In the genomic region with DNA sequence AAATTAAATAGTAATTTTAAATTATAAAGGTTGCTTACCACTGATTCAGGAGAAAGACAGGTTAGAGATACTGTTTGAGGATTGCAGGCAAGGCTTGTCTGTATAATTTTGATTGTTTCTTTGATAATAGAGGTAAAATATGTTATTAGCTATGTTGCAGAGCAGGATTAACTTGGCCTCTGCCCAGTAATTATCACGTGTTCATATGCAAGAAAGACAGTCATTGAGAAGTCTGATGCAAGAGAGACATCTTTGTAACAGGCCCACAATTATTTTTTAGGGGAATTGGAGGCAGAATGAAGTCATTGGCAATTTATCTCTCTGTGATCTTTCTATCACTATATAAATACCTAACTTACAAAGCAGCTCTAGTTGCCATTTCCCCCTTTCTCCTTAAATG, we compare ENCODE assay signal across 12 cellular contexts. TPM values are rescaled to one million over a fixed set of nuclear protein-coding genes. Genes with fewer than 3 reads are reported as not detected.
DNase-seq lines count a peak whose midpoint lies in the region; FAIRE-seq and TF ChIP-seq lines count a peak whose summit lies in the region.
"Had no signal": no experiment of that assay in that cellular context is flagged by ENCODE, and none has a peak within 500 bp of the region (broad histone marks: within the 10 kb centered on the region; RNA-seq: fewer than 3 reads in every experiment).

No MANE protein-coding gene starts in this region.

- peak; percentile 66 for FAIRE-seq in H54 (lab: Jason Lieb, UNC)
- FAIRE-seq: TTC549 had no signal

- H3K9me2 ChIP-seq in SK-N-SH, result no peaks in the 10 kb centered on the region

- no peak overlapping the region for H2AFZ ChIP-seq in SK-N-SH (ENCODE audit: low read depth)

- TF ChIP-seq CTCF in epithelial cell of esophagus (IDR thresholded peaks at IDR 0.05; ENCODE audit: insufficient read depth, low read depth, low read length, missing control alignments), result no peak
- no peak for TF ChIP-seq CTCF in prostate gland (IDR thresholded peaks at IDR 0.05)
- TF ChIP-seq CTCF in SK-N-SH (IDR thresholded peaks at IDR 0.05), result no peak

- no peak overlapping the region for H3K4me2 ChIP-seq in SK-N-SH
- H3K4me2 ChIP-seq: KMS-11 had no signal

- CTCF ChIA-PET in SK-N-SH (lab: Yijun Ruan, JAX), result interaction anchor here (1.2 kb wide), 1 partner anchor 11 kb away, joined by 3 read pairs; no protein-coding TSS in a partner anchor

- intact Hi-C loops in prostate gland (cut with DNase I), result no loop called here

- H3K4me1 ChIP-seq in prostate gland (replicated peaks) (no peaks in the 10 kb centered on the region), SK-N-SH (ENCODE audit: control insufficient read depth in 1 of 2, insufficient read depth in 2 of 2, low read depth in 1 of 2, low read length in 1 of 2) (peaks cover 3 to 6% of the 10 kb centered on the region in 2 experiments; a peak in 3 of 4 replicates)

- POLR2A ChIA-PET in SK-N-SH (lab: Yijun Ruan, JAX), result no interaction called here

- no peaks in the 10 kb centered on the region for H3K79me2 ChIP-seq in SK-N-SH (ENCODE audit: insufficient read depth)

- no peak overlapping the region for H3K9ac ChIP-seq in SK-N-SH
- H3K9ac ChIP-seq: KMS-11 had no signal

- no peaks in the 10 kb centered on the region for H3K36me3 ChIP-seq in prostate gland
- H3K36me3 ChIP-seq in SK-N-SH (replicated peaks in 1 of 2; ENCODE audit: control insufficient read depth in 1 of 2, insufficient read depth in 2 of 2, low read length in 1 of 2), result no peaks in the 10 kb centered on the region

- no peak overlapping the region for H3K4me3 ChIP-seq in epithelial cell of esophagus (ENCODE audit: low read length)
- no peak overlapping the region for H3K4me3 ChIP-seq in prostate gland
- H3K4me3 ChIP-seq in SK-N-SH (ENCODE audit: low read depth in 2 of 2, low read length in 1 of 2), result no peak overlapping the region

- H3K9me3 ChIP-seq in prostate gland (no peaks in the 10 kb centered on the region), SK-N-SH (no peaks in the 10 kb centered on the region)

- H4K20me1 ChIP-seq in SK-N-SH (ENCODE audit: insufficient read depth), result no peaks in the 10 kb centered on the region

- H3K27me3 ChIP-seq in prostate gland (replicated peaks; ENCODE audit: insufficient read depth) (no peaks in the 10 kb centered on the region), SK-N-SH (ENCODE audit: insufficient read depth) (no peaks in the 10 kb centered on the region)

- no peak for TF ChIP-seq POLR2A in H54 (IDR thresholded peaks at IDR 0.05; ENCODE audit: low read depth, low read length)
- no peak for TF ChIP-seq POLR2A in prostate gland (IDR thresholded peaks at IDR 0.05)

- H3F3A ChIP-seq in SK-N-SH (replicated peaks; ENCODE audit: insufficient read depth), result peaks cover 3% of the 10 kb centered on the region

- TF ChIP-seq RAD21 in SK-N-SH (IDR thresholded peaks at IDR 0.05; ENCODE audit: low read length), result no peak

- DNase-seq in H54 (ENCODE audit: insufficient read length, low spot score), result no peak
- DNase-seq in NCI-H69 (lab: John Stamatoyannopoulos, UW), result peak; percentile 65
- peak; percentile 91 for DNase-seq in epithelial cell of esophagus (ENCODE audit: low read depth)
- peak; percentile 40 for DNase-seq in prostate gland (ENCODE audit: low spot score)
- no peak for DNase-seq in SK-N-SH
- DNase-seq in activated CD4-positive, alpha-beta T cell treated with anti-CD3 and anti-CD28 coated beads for 1 hour, result no peak
- no peak for DNase-seq in retina
- no peak for DNase-seq in inferior parietal cortex (ENCODE audit: extremely low spot score)
- DNase-seq: cerebellar nuclear complex; stimulated activated CD4-positive, alpha-beta T cell treated with anti-CD3 and anti-CD28 coated beads, Interleukin-12 subunit alpha, Interleukin-12 subunit beta, amount 100 ng/mL, for 4 hours had no signal

- H3K27ac ChIP-seq in prostate gland (no peak overlapping the region), SK-N-SH (ENCODE audit: low read depth in 2 of 2, low read length in 1 of 2) (peak overlapping the region in 1 of 2 experiments; percentile 20; a peak in 2 of 4 replicates)
- H3K27ac ChIP-seq: KMS-11 had no signal

- no peak for TF ChIP-seq EP300 in SK-N-SH (IDR thresholded peaks at IDR 0.05; ENCODE audit: borderline replicate concordance in 1 of 2, low read depth in 1 of 2, low read length in 1 of 2)

- 26% methylated on average over 1 of the region's 1 CpG for WGBS in prostate gland
- WGBS in SK-N-SH (ENCODE audit: low lambda C conversion rate), result 41% methylated on average over 1 of the region's 1 CpG

TF ChIP-seq in SK-N-SH, 30 proteins besides CTCF, POLR2A, EP300 and RAD21:
- TF ChIP-seq MEF2A (IDR thresholded peaks at IDR 0.05; ENCODE audit: borderline replicate concordance, low read depth) (no peak), NRF1 (IDR thresholded peaks at IDR 0.05; ENCODE audit: low read depth, low read length) (no peak), YY1 (IDR thresholded peaks at IDR 0.05; ENCODE audit: low read depth) (no peak), ELF1 (IDR thresholded peaks at IDR 0.05) (no peak), TCF12 (IDR thresholded peaks at IDR 0.05) (no peak), GATA2 (CRISPR knock-in tag; IDR thresholded peaks at IDR 0.05) (no peak), RFX5 (IDR thresholded peaks at IDR 0.05; ENCODE audit: low read length) (no peak), CHD2 (IDR thresholded peaks at IDR 0.05; ENCODE audit: low read length, partially characterized antibody) (no peak), RXRA (IDR thresholded peaks at IDR 0.05; ENCODE audit: borderline replicate concordance, low read depth) (no peak), JUND (IDR thresholded peaks at IDR 0.05) (no peak), FOXM1 (IDR thresholded peaks at IDR 0.05; ENCODE audit: low read depth) (no peak)
- TF ChIP-seq, protein P1, sequence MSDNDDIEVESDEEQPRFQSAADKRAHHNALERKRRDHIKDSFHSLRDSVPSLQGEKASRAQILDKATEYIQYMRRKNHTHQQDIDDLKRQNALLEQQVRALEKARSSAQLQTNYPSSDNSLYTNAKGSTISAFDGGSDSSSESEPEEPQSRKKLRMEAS (IDR thresholded peaks at IDR 0.05; ENCODE audit: low read depth), result no peak
- TF ChIP-seq, protein P2, sequence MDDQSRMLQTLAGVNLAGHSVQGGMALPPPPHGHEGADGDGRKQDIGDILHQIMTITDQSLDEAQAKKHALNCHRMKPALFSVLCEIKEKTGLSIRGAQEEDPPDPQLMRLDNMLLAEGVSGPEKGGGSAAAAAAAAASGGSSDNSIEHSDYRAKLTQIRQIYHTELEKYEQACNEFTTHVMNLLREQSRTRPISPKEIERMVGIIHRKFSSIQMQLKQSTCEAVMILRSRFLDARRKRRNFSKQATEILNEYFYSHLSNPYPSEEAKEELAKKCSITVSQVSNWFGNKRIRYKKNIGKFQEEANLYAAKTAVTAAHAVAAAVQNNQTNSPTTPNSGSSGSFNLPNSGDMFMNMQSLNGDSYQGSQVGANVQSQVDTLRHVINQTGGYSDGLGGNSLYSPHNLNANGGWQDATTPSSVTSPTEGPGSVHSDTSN (IDR thresholded peaks at IDR 0.05), result no peak
- TF ChIP-seq, protein P3, sequence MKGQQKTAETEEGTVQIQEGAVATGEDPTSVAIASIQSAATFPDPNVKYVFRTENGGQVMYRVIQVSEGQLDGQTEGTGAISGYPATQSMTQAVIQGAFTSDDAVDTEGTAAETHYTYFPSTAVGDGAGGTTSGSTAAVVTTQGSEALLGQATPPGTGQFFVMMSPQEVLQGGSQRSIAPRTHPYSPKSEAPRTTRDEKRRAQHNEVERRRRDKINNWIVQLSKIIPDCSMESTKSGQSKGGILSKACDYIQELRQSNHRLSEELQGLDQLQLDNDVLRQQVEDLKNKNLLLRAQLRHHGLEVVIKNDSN (IDR thresholded peaks at IDR 0.05; ENCODE audit: borderline replicate concordance, low read depth), result no peak
- TF ChIP-seq, protein P4, sequence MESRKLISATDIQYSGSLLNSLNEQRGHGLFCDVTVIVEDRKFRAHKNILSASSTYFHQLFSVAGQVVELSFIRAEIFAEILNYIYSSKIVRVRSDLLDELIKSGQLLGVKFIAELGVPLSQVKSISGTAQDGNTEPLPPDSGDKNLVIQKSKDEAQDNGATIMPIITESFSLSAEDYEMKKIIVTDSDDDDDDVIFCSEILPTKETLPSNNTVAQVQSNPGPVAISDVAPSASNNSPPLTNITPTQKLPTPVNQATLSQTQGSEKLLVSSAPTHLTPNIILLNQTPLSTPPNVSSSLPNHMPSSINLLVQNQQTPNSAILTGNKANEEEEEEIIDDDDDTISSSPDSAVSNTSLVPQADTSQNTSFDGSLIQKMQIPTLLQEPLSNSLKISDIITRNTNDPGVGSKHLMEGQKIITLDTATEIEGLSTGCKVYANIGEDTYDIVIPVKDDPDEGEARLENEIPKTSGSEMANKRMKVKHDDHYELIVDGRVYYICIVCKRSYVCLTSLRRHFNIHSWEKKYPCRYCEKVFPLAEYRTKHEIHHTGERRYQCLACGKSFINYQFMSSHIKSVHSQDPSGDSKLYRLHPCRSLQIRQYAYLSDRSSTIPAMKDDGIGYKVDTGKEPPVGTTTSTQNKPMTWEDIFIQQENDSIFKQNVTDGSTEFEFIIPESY (IDR thresholded peaks at IDR 0.05; ENCODE audit: borderline replicate concordance, low read depth), result no peak
- TF ChIP-seq, protein P5, sequence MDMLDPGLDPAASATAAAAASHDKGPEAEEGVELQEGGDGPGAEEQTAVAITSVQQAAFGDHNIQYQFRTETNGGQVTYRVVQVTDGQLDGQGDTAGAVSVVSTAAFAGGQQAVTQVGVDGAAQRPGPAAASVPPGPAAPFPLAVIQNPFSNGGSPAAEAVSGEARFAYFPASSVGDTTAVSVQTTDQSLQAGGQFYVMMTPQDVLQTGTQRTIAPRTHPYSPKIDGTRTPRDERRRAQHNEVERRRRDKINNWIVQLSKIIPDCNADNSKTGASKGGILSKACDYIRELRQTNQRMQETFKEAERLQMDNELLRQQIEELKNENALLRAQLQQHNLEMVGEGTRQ (IDR thresholded peaks at IDR 0.05; ENCODE audit: borderline replicate concordance, low read depth, low read length), result no peak

RNA-seq across cellular contexts. Expression of a gene that starts 46.0 kb away (rescaled TPM):
- 10 to 100 TPM; 22.2 to 27.1 TPM for total RNA-seq in prostate gland
- 4.5 and 5.9 TPM in 2 replicates for polyA plus RNA-seq in SK-N-SH (2012; rRNA removed)
- 8.5 and 11.2 TPM in 2 replicates for polyA plus RNA-seq in SK-N-SH (2012; cell fraction: cytosol; rRNA removed)
- polyA plus RNA-seq in SK-N-SH (2012; cell fraction: nucleus; rRNA removed), result 1.6 and 3.9 TPM in 2 replicates

Comparison
In these comparisons a context has a peak if more than half of its experiments do, and no peak if none do; other contexts are left out.
1. DNase-seq: peak in NCI-H69 (single experiment), epithelial cell of esophagus (single experiment) and prostate gland (single experiment); none in H54 (single experiment), SK-N-SH (single experiment), activated CD4-positive, alpha-beta T cell treated with anti-CD3 and anti-CD28 coated beads for 1 hour (single experiment), retina (single experiment) and inferior parietal cortex (single experiment).